Comparison of ENCODE assay signal across 12 cellular contexts in genomic region chr18:2890606-2891005, GRCh38.
"Had no signal": no experiment of that assay in that cellular context is flagged by ENCODE, and none has a peak within 500 bp of the region (broad histone marks: within the 10 kb centered on the region; RNA-seq: fewer than 3 reads in every experiment).

No MANE protein-coding gene starts in this region.

- ATAC-seq: left colon; stimulated activated naive B cell treated with anti-CD40 and anti-IgM and Interleukin-4, amounts not matched to agents 10 μg/mL and 1 μg/mL and 100 μg/mL, for 72 hours had no signal

- H3K4me1 Mint-ChIP-seq: stimulated activated naive B cell treated with anti-CD40 and anti-IgM and Interleukin-4, amounts not matched to agents 10 μg/mL and 1 μg/mL and 100 μg/mL, for 72 hours had no signal

- H3K4me3 Mint-ChIP-seq: stimulated activated naive B cell treated with anti-CD40 and anti-IgM and Interleukin-4, amounts not matched to agents 10 μg/mL and 1 μg/mL and 100 μg/mL, for 72 hours had no signal

- H3K27me3 ChIP-seq: neutrophil, SJSA1, tibial artery had no signal

- H3K36me3 ChIP-seq: neutrophil, SJSA1 had no signal

- H3K27ac ChIP-seq: dorsolateral prefrontal cortex, neutrophil, SJSA1, tibial artery, VCaP had no signal

- H3K9me3 ChIP-seq: neutrophil, SJSA1, tibial artery had no signal

- H3K4me1 ChIP-seq: tibial artery had no signal

- H3K4me3 ChIP-seq: dorsolateral prefrontal cortex, SJSA1, tibial artery had no signal

- DNase-seq: activated CD4-positive, alpha-beta T cell treated with anti-CD3 and anti-CD28 coated beads for 1 hour; activated gamma-delta T cell treated with Interleukin-2 at 50 U/mL for 16 hours; dorsolateral prefrontal cortex; stimulated activated CD4-positive, alpha-beta T cell treated with anti-CD3 and anti-CD28 coated beads, Interleukin-15, amount 100 ng/mL, for 24 hours; stimulated activated CD4-positive, alpha-beta T cell treated with anti-CD3 and anti-CD28 coated beads, Interleukin-4, amount 100 ng/mL, for 1 hour; stimulated activated naive B cell treated with anti-CD40 and anti-IgM and Interleukin-4, amounts not matched to agents 10 μg/mL and 1 μg/mL and 100 μg/mL, for 72 hours; T1000 had no signal

- H3K27ac Mint-ChIP-seq: stimulated activated naive B cell treated with anti-CD40 and anti-IgM and Interleukin-4, amounts not matched to agents 10 μg/mL and 1 μg/mL and 100 μg/mL, for 72 hours had no signal
